ENCODE assay signal across 8 cellular contexts in the genomic region with DNA sequence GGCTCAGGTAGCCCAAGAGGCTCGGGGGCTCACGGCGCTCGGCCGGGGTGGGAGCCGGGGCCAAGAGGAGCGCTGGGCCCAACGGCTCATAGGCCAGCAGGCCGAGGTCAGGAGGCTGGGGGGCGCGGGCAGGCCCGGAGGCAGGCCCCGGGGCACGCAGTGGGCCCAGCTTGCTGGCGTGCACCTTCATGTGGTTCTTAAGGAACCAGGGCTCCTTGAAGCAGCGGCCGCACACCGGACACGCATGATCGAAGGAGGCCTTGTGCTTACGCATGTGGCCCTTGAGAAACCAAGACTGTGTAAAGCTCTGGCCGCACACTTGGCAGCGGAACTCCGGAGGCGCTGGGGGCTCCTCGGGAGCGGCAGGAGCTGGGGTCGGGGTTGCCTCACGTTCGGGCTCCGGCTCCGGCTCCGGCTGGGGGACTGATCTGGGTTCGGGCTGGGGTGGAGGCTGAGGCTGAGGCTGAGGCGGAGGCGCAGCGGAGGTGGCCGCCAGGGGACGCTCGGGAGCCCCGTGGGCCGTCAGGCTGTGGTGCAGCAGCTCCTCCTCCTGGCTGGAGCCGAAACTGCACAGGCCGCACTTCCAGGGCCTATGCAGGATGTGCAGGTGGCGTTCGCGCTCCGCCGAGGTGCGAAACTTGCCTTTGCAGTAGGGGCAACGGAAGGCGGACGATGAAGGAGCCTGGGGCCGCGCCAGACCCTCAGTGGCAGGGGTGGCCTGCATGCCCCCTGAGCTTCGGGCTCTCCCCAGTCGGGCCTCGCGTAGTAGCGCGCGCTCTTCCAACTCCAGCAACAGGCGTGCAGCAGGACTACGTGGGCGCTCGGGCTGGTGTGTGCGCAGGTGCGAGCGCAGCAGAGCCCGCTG. TPM values are rescaled to one million over a fixed set of nuclear protein-coding genes. Genes with fewer than 3 reads are reported as not detected.
DNase-seq lines count a peak whose midpoint lies in the region; ATAC-seq and TF ChIP-seq lines count a peak whose summit lies in the region.

No MANE protein-coding gene starts in this region.

- H4K20me1 ChIP-seq in DOHH2 (ENCODE audit: control insufficient read depth, insufficient read depth, low read depth, low read length) (peaks cover 7% of the 10 kb centered on the region; the same call in 1 of the 2 replicates), hepatocyte (ENCODE audit: insufficient read depth, poor library complexity, severe bottlenecking) (peaks cover 11% of the 10 kb centered on the region), smooth muscle cell (ENCODE audit: low read depth) (peaks cover 36% of the 10 kb centered on the region)

- DNase-seq in T-helper 2 cell: peak; percentile 80 to 92 (median 86)
- DNase-seq in anterior cingulate cortex (lab: John Stamatoyannopoulos, UW): peak in 53 of 58 donors; percentile 7 to 84 (median 59)
- peak; percentile 86 for DNase-seq in hepatocyte (ENCODE audit: low spot score)
- DNase-seq in smooth muscle cell (lab: John Stamatoyannopoulos, UW; ENCODE audit: unreplicated experiment): peak; percentile 54

- H3K4me1 ChIP-seq in DOHH2 (ENCODE audit: control insufficient read depth, low read length): peaks cover 23% of the 10 kb centered on the region
- peaks cover 39% of the 10 kb centered on the region for H3K4me1 ChIP-seq in HUES6 (ENCODE audit: control insufficient read depth, insufficient read depth, low read length)
- H3K4me1 ChIP-seq in hepatocyte (ENCODE audit: insufficient read depth): peaks cover 18% of the 10 kb centered on the region
- peaks cover 41% of the 10 kb centered on the region for H3K4me1 ChIP-seq in smooth muscle cell (ENCODE audit: low read depth)

- H3K9ac ChIP-seq in HUES6 (ENCODE audit: low read length): no peak overlapping the region
- no peak overlapping the region for H3K9ac ChIP-seq in smooth muscle cell (ENCODE audit: low read depth)

- H2AFZ ChIP-seq in hepatocyte (no peak overlapping the region), smooth muscle cell (ENCODE audit: low read depth) (no peak overlapping the region)

- H3K9me3 ChIP-seq in DOHH2 (ENCODE audit: control insufficient read depth, insufficient read depth, low read length): no peaks in the 10 kb centered on the region
- H3K9me3 ChIP-seq in HUES6 (ENCODE audit: control insufficient read depth, insufficient read depth, low read depth, low read length): no peaks in the 10 kb centered on the region
- H3K9me3 ChIP-seq in hepatocyte (ENCODE audit: low read depth): no peaks in the 10 kb centered on the region
- H3K9me3 ChIP-seq in smooth muscle cell (replicated peaks; ENCODE audit: low read depth): no peaks in the 10 kb centered on the region

- no peaks in the 10 kb centered on the region for H3K9me2 ChIP-seq in DOHH2 (replicated peaks; ENCODE audit: control insufficient read depth, low read length)
- no peaks in the 10 kb centered on the region for H3K9me2 ChIP-seq in hepatocyte (replicated peaks; ENCODE audit: insufficient read depth)

- peaks cover 3% of the 10 kb centered on the region; the same call in 1 of the 2 replicates for H3K36me3 ChIP-seq in DOHH2 (ENCODE audit: control insufficient read depth, low read length)
- H3K36me3 ChIP-seq in HUES6 (ENCODE audit: control insufficient read depth, insufficient read depth, low read length): peaks cover 45% of the 10 kb centered on the region
- no peaks in the 10 kb centered on the region for H3K36me3 ChIP-seq in hepatocyte (replicated peaks; ENCODE audit: insufficient read depth, low read depth)
- no peaks in the 10 kb centered on the region for H3K36me3 ChIP-seq in smooth muscle cell (ENCODE audit: low read depth)

- H3K27ac ChIP-seq in DOHH2 (ENCODE audit: low read depth, low read length) (no peak overlapping the region), HUES6 (ENCODE audit: low read depth, low read length) (no peak overlapping the region), hepatocyte (no peak overlapping the region), smooth muscle cell (ENCODE audit: low read depth) (no peak overlapping the region)

- peak; percentile 81 for ATAC-seq in GM21390 (IDR thresholded peaks at IDR 0.05; ENCODE audit: unreplicated experiment)
- no peak for ATAC-seq in HG03139 (IDR thresholded peaks at IDR 0.05; ENCODE audit: unreplicated experiment)

- peaks cover 13% of the 10 kb centered on the region for H3F3A ChIP-seq in DOHH2 (ENCODE audit: control insufficient read depth, insufficient read depth)
- H3F3A ChIP-seq in smooth muscle cell (ENCODE audit: low read depth): peaks cover 60% of the 10 kb centered on the region

- TF ChIP-seq CTCF in DOHH2 (IDR thresholded peaks at IDR 0.05; ENCODE audit: low read depth, low read length, poor library complexity, severe bottlenecking) (peak; percentile 100), hepatocyte (IDR thresholded peaks at IDR 0.05; ENCODE audit: poor library complexity) (peak; percentile 96), smooth muscle cell (IDR thresholded peaks at IDR 0.05; ENCODE audit: borderline replicate concordance, insufficient read depth, poor library complexity, severe bottlenecking) (peak; percentile 100)

- H3K79me2 ChIP-seq in DOHH2 (ENCODE audit: control insufficient read depth, low read length): no peaks in the 10 kb centered on the region
- peaks cover 41% of the 10 kb centered on the region for H3K79me2 ChIP-seq in hepatocyte
- H3K79me2 ChIP-seq in smooth muscle cell (ENCODE audit: low read depth): no peaks in the 10 kb centered on the region

- no peak overlapping the region for H3K4me2 ChIP-seq in DOHH2 (ENCODE audit: low read length)
- H3K4me2 ChIP-seq in hepatocyte: no peak overlapping the region
- H3K4me2 ChIP-seq in smooth muscle cell: no peak overlapping the region

- WGBS in hepatocyte (ENCODE audit: low lambda C conversion rate, missing lambda C conversion rate): 74% methylated on average over 67 of the region's 70 CpGs
- WGBS in smooth muscle cell (ENCODE audit: low lambda C conversion rate): 66% methylated on average over 69 of the region's 70 CpGs

- H3K4me3 ChIP-seq in DOHH2 (ENCODE audit: low read length) (no peak overlapping the region), HUES6 (ENCODE audit: low read depth, low read length) (0 out of 2 replicates have a peak overlapping the region, but pooled peaks have one; percentile 7), hepatocyte (no peak overlapping the region), smooth muscle cell (no peak overlapping the region)

- H3K27me3 ChIP-seq in DOHH2 (ENCODE audit: control insufficient read depth, low read length) (no peaks in the 10 kb centered on the region), HUES6 (ENCODE audit: control insufficient read depth, insufficient read depth, low read length) (no peaks in the 10 kb centered on the region), hepatocyte (no peaks in the 10 kb centered on the region), smooth muscle cell (ENCODE audit: low read depth) (no peaks in the 10 kb centered on the region)

RNA-seq across cellular contexts. Expression of a gene that starts 6.1 kb away (rescaled TPM):
- total RNA-seq in hepatocyte (29.5 and 52.8 TPM in 2 replicates), smooth muscle cell (10.0 and 15.2 TPM in 2 replicates)
- polyA plus RNA-seq in hepatocyte (24.4 and 25.1 TPM in 2 replicates), smooth muscle cell (8.8 and 12.6 TPM in 2 replicates)

RNA-seq across cellular contexts. Expression of a gene that starts 8.5 kb away (rescaled TPM):
- total RNA-seq in hepatocyte (1.9 and 4.9 TPM in 2 replicates), smooth muscle cell (1.0 TPM in 1 of 2 replicates, not detected in the other)
- polyA plus RNA-seq in hepatocyte (5.4 and 7.8 TPM in 2 replicates), smooth muscle cell (0.41 TPM in 1 of 2 replicates, not detected in the other)

RNA-seq across cellular contexts. Expression of a gene that starts 22.3 kb away (rescaled TPM):
- total RNA-seq in hepatocyte (36.0 and 53.7 TPM in 2 replicates), smooth muscle cell (53.1 and 74.4 TPM in 2 replicates)
- polyA plus RNA-seq in hepatocyte (36.7 and 38.1 TPM in 2 replicates), smooth muscle cell (67.8 and 73.5 TPM in 2 replicates)

RNA-seq across cellular contexts. Expression of a gene that starts 34.8 kb away (rescaled TPM):
- total RNA-seq in hepatocyte (not detected in 2 replicates), smooth muscle cell (not detected in 2 replicates)
- polyA plus RNA-seq in hepatocyte (not detected in 2 replicates), smooth muscle cell (not detected in 2 replicates)

RNA-seq across cellular contexts. Expression of a gene that starts 50.2 kb away (rescaled TPM):
- not detected in 2 replicates for total RNA-seq in hepatocyte
- polyA plus RNA-seq in hepatocyte: not detected in 2 replicates
- total RNA-seq in smooth muscle cell: 1.4 and 4.1 TPM in 2 replicates
- polyA plus RNA-seq in smooth muscle cell: 0.66 and 0.93 TPM in 2 replicates
